Comparison of ENCODE assay signal across 21 cellular contexts in genomic region chr3:85524104-85524503, GRCh38.
"Had no signal": no experiment of that assay in that cellular context is flagged by ENCODE, and none has a peak within 500 bp of the region (broad histone marks: within the 10 kb centered on the region; RNA-seq: fewer than 3 reads in every experiment).

No MANE protein-coding gene starts in this region.

- ATAC-seq: foreskin keratinocyte, gastrocnemius medialis, heart right ventricle, left cardiac atrium, left lung, left ventricle myocardium superior had no signal

- H3K27ac ChIP-seq: coronary artery, dorsolateral prefrontal cortex, esophagus muscularis mucosa, foreskin keratinocyte, gastrocnemius medialis, heart right ventricle, left lung had no signal

- DNase-seq: dermis blood vessel endothelial cell; dorsolateral prefrontal cortex; effector CD4-positive, alpha-beta T cell; effector memory CD4-positive, alpha-beta T cell; foreskin keratinocyte; gastrocnemius medialis; glutamatergic neuron; head of caudate nucleus; heart right ventricle; hippocampal formation; left cardiac atrium; left lung; left ventricle myocardium superior; mammary epithelial cell; mesendoderm; midbrain had no signal

- H3K9me3 ChIP-seq: esophagus muscularis mucosa, gastrocnemius medialis, heart right ventricle, left lung had no signal

- FAIRE-seq: endothelial cell of umbilical vein, keratinocyte had no signal

- H3K4me3 ChIP-seq: coronary artery, dorsolateral prefrontal cortex, esophagus muscularis mucosa, gastrocnemius medialis, heart right ventricle, left lung, lung had no signal

- H3K4me1 ChIP-seq: esophagus muscularis mucosa, foreskin keratinocyte, heart right ventricle, left lung had no signal

- H3K36me3 ChIP-seq: esophagus muscularis mucosa, gastrocnemius medialis, heart right ventricle, left lung had no signal
